Comparison of ENCODE assay signal across 17 cellular contexts in genomic region chr15:49103676-49104075, GRCh38. TPM values are rescaled to one million over a fixed set of nuclear protein-coding genes. Genes with fewer than 3 reads are reported as not detected.
DNase-seq lines count a peak whose midpoint lies in the region; TF ChIP-seq lines count a peak whose summit lies in the region.
"Had no signal": no experiment of that assay in that cellular context is flagged by ENCODE, and none has a peak within 500 bp of the region (broad histone marks: within the 10 kb centered on the region; RNA-seq: fewer than 3 reads in every experiment).

No MANE protein-coding gene starts in this region.

- H3K36me3 Mint-ChIP-seq in progenitor cell of endocrine pancreas (ENCODE audit: insufficient read depth): peaks cover 4% of the 10 kb centered on the region
- peaks cover 46% of the 10 kb centered on the region for H3K36me3 Mint-ChIP-seq in activated T-cell treated with anti-CD3 and anti-CD28 coated beads, Interleukin-2, amount 50 U/mL, for 24 hours (ENCODE audit: low read depth)

- H3K9ac ChIP-seq in GM23248: no peak overlapping the region

- H4K20me1 ChIP-seq in GM23248 (ENCODE audit: insufficient read depth): no peaks in the 10 kb centered on the region

- no peaks in the 10 kb centered on the region for H3K9me3 ChIP-seq in GM23248 (ENCODE audit: low read depth)
- no peaks in the 10 kb centered on the region for H3K9me3 ChIP-seq in SJCRH30 (replicated peaks)
- H3K9me3 ChIP-seq in BE2C: no peaks in the 10 kb centered on the region
- H3K9me3 ChIP-seq: HAP-1 had no signal

- H3K27ac Mint-ChIP-seq in progenitor cell of endocrine pancreas: peak overlapping the region; percentile 20
- no peak overlapping the region for H3K27ac Mint-ChIP-seq in activated T-cell treated with anti-CD3 and anti-CD28 coated beads, Interleukin-2, amount 50 U/mL, for 24 hours

- no peaks in the 10 kb centered on the region for H3K27me3 ChIP-seq in GM23248 (replicated peaks; ENCODE audit: insufficient read depth)
- H3K27me3 ChIP-seq in SJCRH30: no peaks in the 10 kb centered on the region
- H3K27me3 ChIP-seq in BE2C: no peaks in the 10 kb centered on the region

- 96 to 98% methylated on average over 2 of the region's 2 CpGs for WGBS in GM23248 (ENCODE audit: low coverage in 1 of 2, low lambda C conversion rate in 2 of 2, missing lambda C conversion rate in 2 of 2), 2 experiments

- TF ChIP-seq CTCF in progenitor cell of endocrine pancreas (IDR thresholded peaks at IDR 0.05; ENCODE audit: unreplicated experiment) (no peak), BE2C (IDR thresholded peaks at IDR 0.05; ENCODE audit: low read depth, low read length) (no peak)

- no peaks in the 10 kb centered on the region for H3K27me3 Mint-ChIP-seq in progenitor cell of endocrine pancreas
- H3K27me3 Mint-ChIP-seq in activated T-cell treated with anti-CD3 and anti-CD28 coated beads, Interleukin-2, amount 50 U/mL, for 24 hours: no peaks in the 10 kb centered on the region
- H3K27me3 Mint-ChIP-seq: CD4-positive, alpha-beta memory T cell had no signal

- H3K4me3 ChIP-seq in GM23248 (no peak overlapping the region), SJCRH30 (no peak overlapping the region), BE2C (ENCODE audit: low read depth, low read length) (no peak overlapping the region)
- H3K4me3 ChIP-seq: HAP-1 had no signal

- in situ Hi-C loops in GM23248 (cut with MboI): no loop called here

- no peaks in the 10 kb centered on the region for H3K4me1 Mint-ChIP-seq in progenitor cell of endocrine pancreas (ENCODE audit: low read depth)
- H3K4me1 Mint-ChIP-seq in activated T-cell treated with anti-CD3 and anti-CD28 coated beads, Interleukin-2, amount 50 U/mL, for 24 hours (ENCODE audit: low read depth): no peaks in the 10 kb centered on the region
- H3K4me1 Mint-ChIP-seq: CD4-positive, alpha-beta memory T cell had no signal

- no peak overlapping the region for H2AFZ ChIP-seq in GM23248

- H3K9me3 Mint-ChIP-seq in progenitor cell of endocrine pancreas (ENCODE audit: low read depth): no peaks in the 10 kb centered on the region
- H3K9me3 Mint-ChIP-seq in activated T-cell treated with anti-CD3 and anti-CD28 coated beads, Interleukin-2, amount 50 U/mL, for 24 hours: no peaks in the 10 kb centered on the region
- H3K9me3 Mint-ChIP-seq: CD4-positive, alpha-beta memory T cell had no signal

- H3K27ac ChIP-seq in GM23248: peak overlapping the region; percentile 66
- no peak overlapping the region for H3K27ac ChIP-seq in SJCRH30

- DNase-seq in GM23248 (no peak), dermis blood vessel endothelial cell (peak; percentile 28), left kidney (ENCODE audit: low read depth, low spot score) (peak; percentile 51), progenitor cell of endocrine pancreas (ENCODE audit: low spot score, unreplicated experiment) (no peak), SJCRH30 (no peak), BE2C (no peak), NAMALWA (ENCODE audit: low spot score) (no peak)
- no peak for DNase-seq in activated T-cell treated with anti-CD3 and anti-CD28 coated beads, Interleukin-2, amount 50 U/mL, for 24 hours
- DNase-seq: C1 segment of cervical spinal cord; Calu3; CD4-positive, alpha-beta memory T cell; COR-L47; DMS53; DMS79 treated with DMSO at 0.1 percent for 48 hours; GF-D8; GOT3 had no signal

- no peak overlapping the region for H3K4me2 ChIP-seq in GM23248 (ENCODE audit: unreplicated experiment)

- H3K36me3 ChIP-seq in GM23248 (ENCODE audit: low read depth) (peaks cover 54% of the 10 kb centered on the region), SJCRH30 (no peaks in the 10 kb centered on the region), BE2C (0 out of 2 replicates have a peak, but pooled peaks cover 2% of the 10 kb centered on the region)

- H3K9me2 ChIP-seq in GM23248 (ENCODE audit: insufficient read depth): no peaks in the 10 kb centered on the region

- peaks cover 18% of the 10 kb centered on the region for H3K4me1 ChIP-seq in GM23248 (ENCODE audit: insufficient read depth)
- H3K4me1 ChIP-seq in SJCRH30: no peaks in the 10 kb centered on the region
- H3K4me1 ChIP-seq in BE2C: no peaks in the 10 kb centered on the region
- H3K4me1 ChIP-seq: HAP-1 had no signal

- no peak overlapping the region for H3K4me3 Mint-ChIP-seq in progenitor cell of endocrine pancreas (ENCODE audit: low read depth)
- no peak overlapping the region for H3K4me3 Mint-ChIP-seq in activated T-cell treated with anti-CD3 and anti-CD28 coated beads, Interleukin-2, amount 50 U/mL, for 24 hours
- H3K4me3 Mint-ChIP-seq: CD4-positive, alpha-beta memory T cell had no signal

- peaks cover 22% of the 10 kb centered on the region for H3F3A ChIP-seq in GM23248 (ENCODE audit: insufficient read depth)

- no peaks in the 10 kb centered on the region for H3K79me2 ChIP-seq in GM23248 (ENCODE audit: insufficient read depth)

RNA-seq across cellular contexts. Expression of gene COPS2, which starts 51.7 kb away (rescaled TPM):
- total RNA-seq in GM23248 (2014; rRNA removed; shearing (Covaris generic)): 58.0 and 80.2 TPM in 2 replicates
- polyA plus RNA-seq in GM23248 (2016; fragmentation: Nextera tagmentation; extraction: Ambion mirVana): 60.1 and 61.9 TPM in 2 replicates
- total RNA-seq in dermis blood vessel endothelial cell (58.0 and 102 TPM in 2 replicates), progenitor cell of endocrine pancreas (84.0 and 86.7 TPM in 2 replicates)
- total RNA-seq in SJCRH30 (2014; rRNA removed; shearing (Covaris generic)): 85.8 and 103 TPM in 2 replicates
- polyA plus RNA-seq in BE2C (2012; ENCODE audit: insufficient read depth, insufficient read length, low read depth): 42.1 TPM

RNA-seq across cellular contexts. Expression of gene SECISBP2L, which starts 57.4 kb away (rescaled TPM):
- 26.8 and 26.9 TPM in 2 replicates for total RNA-seq in GM23248 (2014; rRNA removed; shearing (Covaris generic))
- polyA plus RNA-seq in GM23248 (2016; fragmentation: Nextera tagmentation; extraction: Ambion mirVana): 28.4 and 29.8 TPM in 2 replicates
- total RNA-seq in dermis blood vessel endothelial cell (32.7 and 36.1 TPM in 2 replicates), progenitor cell of endocrine pancreas (54.3 and 55.0 TPM in 2 replicates)
- 19.3 and 23.5 TPM in 2 replicates for total RNA-seq in SJCRH30 (2014; rRNA removed; shearing (Covaris generic))
- polyA plus RNA-seq in BE2C (2012; ENCODE audit: insufficient read depth, insufficient read length, low read depth): 5.2 TPM

Comparison
In these comparisons a context has a peak if more than half of its experiments do, and no peak if none do; other contexts are left out.
1. DNase-seq: peak in dermis blood vessel endothelial cell (single experiment) and left kidney (single experiment); none in GM23248 (single experiment), progenitor cell of endocrine pancreas (single experiment), SJCRH30 (0 of 2), BE2C (single experiment), activated T-cell treated with anti-CD3 and anti-CD28 coated beads, Interleukin-2, amount 50 U/mL, for 24 hours (single experiment) and NAMALWA (single experiment).